In the genomic region with DNA sequence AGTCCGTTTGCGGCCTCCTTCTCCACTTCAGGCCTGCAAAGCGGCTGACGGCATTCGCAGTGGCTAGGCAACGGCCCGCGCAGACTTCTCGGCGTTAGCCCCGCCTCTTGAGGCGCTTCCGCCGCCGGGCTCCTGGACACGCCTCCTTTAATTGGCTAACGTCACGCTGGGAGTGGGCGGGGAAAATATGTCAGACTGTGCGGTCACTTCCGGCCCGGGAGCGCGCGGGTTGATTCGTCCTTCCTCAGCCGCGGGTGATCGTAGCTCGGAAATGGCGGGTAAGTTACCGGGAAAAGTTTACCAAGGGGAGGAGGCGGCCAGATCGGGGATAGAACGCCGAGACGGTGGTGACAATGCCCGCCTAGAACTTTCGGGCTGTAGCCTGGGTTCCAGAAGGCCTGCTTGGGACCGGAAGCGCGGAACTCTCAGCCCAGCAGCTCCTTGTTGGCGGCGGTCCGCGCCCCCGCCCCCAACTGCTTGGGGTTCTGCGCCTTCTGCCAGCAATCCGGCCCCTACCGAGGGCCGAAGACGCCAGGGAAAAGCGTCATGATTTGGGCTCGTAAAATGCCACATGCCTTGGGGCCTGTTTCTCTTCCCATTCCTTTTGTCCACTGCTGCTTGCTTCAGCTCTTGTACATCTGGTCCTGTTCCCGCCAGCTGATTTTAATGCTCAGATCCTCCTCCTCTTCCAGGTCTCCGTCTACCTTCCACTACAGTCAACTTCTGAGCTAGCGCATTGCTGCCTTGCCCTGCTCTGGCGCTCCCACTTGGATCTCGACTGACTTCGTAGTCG, we compare ENCODE assay signal across 8 cellular contexts. TPM values are rescaled to one million over a fixed set of nuclear protein-coding genes. Genes with fewer than 3 reads are reported as not detected.
A peak's percentile ranks its signal among the peaks of the same experiment; 100 is the strongest.
DNase-seq lines count a peak whose midpoint lies in the region; ATAC-seq and TF ChIP-seq lines count a peak whose summit lies in the region.

A gene with protein sequence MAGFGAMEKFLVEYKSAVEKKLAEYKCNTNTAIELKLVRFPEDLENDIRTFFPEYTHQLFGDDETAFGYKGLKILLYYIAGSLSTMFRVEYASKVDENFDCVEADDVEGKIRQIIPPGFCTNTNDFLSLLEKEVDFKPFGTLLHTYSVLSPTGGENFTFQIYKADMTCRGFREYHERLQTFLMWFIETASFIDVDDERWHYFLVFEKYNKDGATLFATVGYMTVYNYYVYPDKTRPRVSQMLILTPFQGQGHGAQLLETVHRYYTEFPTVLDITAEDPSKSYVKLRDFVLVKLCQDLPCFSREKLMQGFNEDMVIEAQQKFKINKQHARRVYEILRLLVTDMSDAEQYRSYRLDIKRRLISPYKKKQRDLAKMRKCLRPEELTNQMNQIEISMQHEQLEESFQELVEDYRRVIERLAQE (plus strand): TSS at position 232 of the 793 bp plus-strand sequence. CDS start 40 bp downstream, at position 272.

- TF ChIP-seq CTCF in fibroblast of pulmonary artery (IDR thresholded peaks at IDR 0.05; ENCODE audit: low read length, missing control alignments) = no peak

- H3K4me3 ChIP-seq in H7 (ENCODE audit: insufficient read depth, low read depth, low read length) = peak within 1 kb of the TSS; percentile 84
- peak within 1 kb of the TSS; percentile 96 for H3K4me3 ChIP-seq in fibroblast of pulmonary artery (replicated peaks; ENCODE audit: low read depth, low read length)

- DNase-seq in ELF-1 (ENCODE audit: low read depth, low spot score) = peak; percentile 99
- peak; percentile 92 for DNase-seq in H7
- peak; percentile 94 for DNase-seq in M059J (ENCODE audit: low read depth)
- DNase-seq in SHP77 (lab: John Stamatoyannopoulos, UW) = peak; percentile 78 to 87
- peak; percentile 95 for DNase-seq in activated effector memory CD4-positive, alpha-beta T cell treated with Interleukin-2 at 50 U/mL for 16 hours
- peak; percentile 99 for DNase-seq in fibroblast of pulmonary artery (ENCODE audit: low read depth)
- DNase-seq in natural killer cell treated with Interleukin-12 subunit alpha and Interleukin-12 subunit beta and Interleukin-15 and Interleukin-18, amount 100 ng/mL, for 72 hours (ENCODE audit: low spot score) = peak; percentile 97
- DNase-seq in stimulated activated naive CD8-positive, alpha-beta T cell treated with anti-CD3 and anti-CD28 coated beads, Interleukin-15, Interleukin-2, amounts not matched to agents 100 U/mL and 50 U/mL, for 24 hours = peak; percentile 99

- peak; percentile 99 for ATAC-seq in natural killer cell treated with Interleukin-12 subunit alpha and Interleukin-12 subunit beta and Interleukin-15 and Interleukin-18, amount 100 ng/mL, for 72 hours
- peak; percentile 98 for ATAC-seq in stimulated activated naive CD8-positive, alpha-beta T cell treated with anti-CD3 and anti-CD28 coated beads, Interleukin-15, Interleukin-2, amounts not matched to agents 100 U/mL and 50 U/mL, for 24 hours

- no peaks in the 10 kb centered on the region for H3K27me3 Mint-ChIP-seq in natural killer cell treated with Interleukin-12 subunit alpha and Interleukin-12 subunit beta and Interleukin-15 and Interleukin-18, amount 100 ng/mL, for 72 hours

- H3K4me3 Mint-ChIP-seq in natural killer cell treated with Interleukin-12 subunit alpha and Interleukin-12 subunit beta and Interleukin-15 and Interleukin-18, amount 100 ng/mL, for 72 hours = peak within 1 kb of the TSS; percentile 100

- H3K36me3 Mint-ChIP-seq in natural killer cell treated with Interleukin-12 subunit alpha and Interleukin-12 subunit beta and Interleukin-15 and Interleukin-18, amount 100 ng/mL, for 72 hours = peaks cover 18% of the 10 kb centered on the region

- H3K9me3 Mint-ChIP-seq in natural killer cell treated with Interleukin-12 subunit alpha and Interleukin-12 subunit beta and Interleukin-15 and Interleukin-18, amount 100 ng/mL, for 72 hours = no peaks in the 10 kb centered on the region

- H3K4me1 Mint-ChIP-seq in natural killer cell treated with Interleukin-12 subunit alpha and Interleukin-12 subunit beta and Interleukin-15 and Interleukin-18, amount 100 ng/mL, for 72 hours (ENCODE audit: low read depth in 2 of 2) = peaks cover 22 to 38% of the 10 kb centered on the region in 2 donors

- no peaks in the 10 kb centered on the region for H3K27me3 ChIP-seq in H7 (ENCODE audit: control insufficient read depth, insufficient read depth, low read length)

- peak within 1 kb of the TSS; percentile 98 to 99 for H3K27ac Mint-ChIP-seq in natural killer cell treated with Interleukin-12 subunit alpha and Interleukin-12 subunit beta and Interleukin-15 and Interleukin-18, amount 100 ng/mL, for 72 hours

- H3K36me3 ChIP-seq in H7 (replicated peaks; ENCODE audit: control insufficient read depth, insufficient read depth, low read length) = no peaks in the 10 kb centered on the region; the same call in 1 of the 2 replicates

RNA-seq across cellular contexts. Expression of the gene that starts here (rescaled TPM):
- 60.4 and 65.9 TPM in 2 replicates for total RNA-seq in H7 (2014; rRNA removed; shearing (Covaris generic))
- total RNA-seq in M059J (2014; rRNA removed; shearing (Covaris generic)) = 99.6 and 151 TPM in 2 replicates
- total RNA-seq in natural killer cell treated with Interleukin-12 subunit alpha and Interleukin-12 subunit beta and Interleukin-15 and Interleukin-18, amount 100 ng/mL, for 72 hours = 10 to 100 TPM; 58.4 to 66.8 TPM

Comparison
In these comparisons a context has a peak if more than half of its experiments do, and no peak if none do; other contexts are left out.
1. Peak in every context shown above with its lines: DNase-seq, ATAC-seq and H3K4me3 ChIP-seq.